ENCODE assay signal across 8 cellular contexts in the genomic region with DNA sequence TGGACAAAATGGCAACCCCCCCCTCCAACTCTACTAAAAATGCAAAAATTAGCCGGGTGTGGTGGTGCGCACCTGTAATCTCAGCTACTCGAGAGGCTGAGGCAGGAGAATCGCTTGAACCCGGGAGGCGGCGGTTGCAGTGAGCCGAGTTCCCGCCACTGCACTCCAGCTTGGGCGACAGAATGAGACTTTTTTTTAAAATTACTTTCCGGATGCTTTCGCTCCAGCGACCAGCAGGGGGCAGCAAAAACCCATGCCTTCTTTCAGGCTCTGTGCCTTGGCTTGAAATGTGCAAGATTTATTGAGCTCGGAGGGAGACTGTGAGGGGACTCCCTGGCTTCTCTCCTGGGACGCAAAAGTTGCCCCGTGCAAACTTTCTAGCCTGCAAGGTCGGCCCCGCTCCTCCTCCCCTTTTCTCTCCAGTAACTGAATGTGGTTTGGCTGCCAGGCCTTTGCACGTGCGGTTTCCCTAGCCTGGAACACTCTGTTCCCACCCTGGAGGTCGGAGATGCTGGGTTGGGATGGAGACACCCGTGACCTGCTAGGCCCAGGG.
DNase-seq lines count a peak whose midpoint lies in the region; ATAC-seq, FAIRE-seq and TF ChIP-seq lines count a peak whose summit lies in the region.

No MANE protein-coding gene starts in this region.

- DNase-seq in AG10803 (ENCODE audit: low read depth) (peak; percentile 33), GM20000 (ENCODE audit: low spot score) (peak; percentile 85), NCI-H748 treated with DMSO at 0.1 percent for 48 hours (lab: John Stamatoyannopoulos, UW) (peak; percentile 24), endothelial cell of umbilical vein (ENCODE audit: low read depth, low spot score) (peak; percentile 71), mucosa of descending colon (peak in 2 of 3 donors; percentile 80 to 82)
- peak; percentile 26 to 82 (median 78) for DNase-seq in activated CD8-positive, alpha-beta memory T cell treated with anti-CD3 and anti-CD28 coated beads for 48 hours (ENCODE audit: low read depth in 2 of 3, low spot score in 2 of 3)
- peak; percentile 50 to 74 for DNase-seq in stimulated activated CD8-positive, alpha-beta memory T cell treated with anti-CD3 and anti-CD28 coated beads, Interleukin-4, amount 100 ng/mL, for 4 hours (ENCODE audit: low read depth in 2 of 2, low spot score in 1 of 2)

- H3K36me3 ChIP-seq in endothelial cell of umbilical vein (ENCODE audit: control insufficient read depth in 2 of 2, extremely low read depth in 1 of 2, insufficient read depth in 2 of 2, low read length in 2 of 2) (no peaks in the 10 kb centered on the region), mucosa of descending colon (ENCODE audit: low read depth) (no peaks in the 10 kb centered on the region)

- TF ChIP-seq POLR2A in endothelial cell of umbilical vein (IDR thresholded peaks at IDR 0.05; ENCODE audit: low read depth, low read length), result no peak

- no peaks in the 10 kb centered on the region for H3K27me3 ChIP-seq in endothelial cell of umbilical vein (ENCODE audit: control insufficient read depth in 2 of 2, insufficient read depth in 2 of 2, low read length in 2 of 2)

- intact Hi-C loops in endothelial cell of umbilical vein (cut with micrococcal nuclease), result loop anchor here (1.0 to 5.0 kb wide), 2 partner anchors 167 to 180 kb away; no protein-coding TSS in a partner anchor
- intact Hi-C loops in mucosa of descending colon (cut with DNase I, micrococcal nuclease), result loop anchor here (5.0 kb wide), 1 partner anchor 167 kb away; no protein-coding TSS in a partner anchor

- H3K9me3 ChIP-seq in endothelial cell of umbilical vein (replicated peaks; ENCODE audit: control insufficient read depth, insufficient read depth, low read length) (no peaks in the 10 kb centered on the region), mucosa of descending colon (peaks cover 6% of the 10 kb centered on the region)

- POLR2A ChIA-PET in endothelial cell of umbilical vein (lab: Charles Lee), result no interaction called here

- TF ChIP-seq CTCF in AG10803 (conservative IDR thresholded peaks at IDR 0.05; ENCODE audit: low read length) (peak; percentile 83), GM20000 (IDR thresholded peaks at IDR 0.05; ENCODE audit: extremely low read depth, missing control alignments) (peak; percentile 65), endothelial cell of umbilical vein (IDR thresholded peaks at IDR 0.05; ENCODE audit: extremely low read depth in 1 of 2, insufficient read depth in 1 of 2, low read depth in 1 of 2, low read length in 2 of 2) (peak; percentile 66 to 77), mucosa of descending colon (IDR thresholded peaks at IDR 0.05) (peak; percentile 83)

- peak; percentile 88 for FAIRE-seq in endothelial cell of umbilical vein (lab: Jason Lieb, UNC)

- no peak overlapping the region for H2AFZ ChIP-seq in endothelial cell of umbilical vein (ENCODE audit: low read depth, low read length)

- H3K9ac ChIP-seq in endothelial cell of umbilical vein (replicated peaks; ENCODE audit: extremely low read depth, insufficient read depth, low read length), result no peak overlapping the region

- CTCF ChIA-PET in endothelial cell of umbilical vein (lab: Charles Lee), result interaction anchor here (0.5 to 5.0 kb wide), 45 partner anchors 9 to 401 kb away, joined by 3 to 147 read pairs (median 4); a partner anchor contains a TSS

- H4K20me1 ChIP-seq in endothelial cell of umbilical vein (replicated peaks; ENCODE audit: control insufficient read depth, extremely low read depth, insufficient read depth, low read length), result no peaks in the 10 kb centered on the region

- H3K4me3 ChIP-seq in AG10803 (ENCODE audit: low read length) (no peak overlapping the region), endothelial cell of umbilical vein (replicated peaks in 1 of 3; ENCODE audit: insufficient read depth in 1 of 3, low read depth in 1 of 3, low read length in 3 of 3) (no peak overlapping the region), mucosa of descending colon (no peak overlapping the region)

- H3K4me2 ChIP-seq in endothelial cell of umbilical vein (ENCODE audit: insufficient read depth, low read length), result no peak overlapping the region

- H3K79me2 ChIP-seq in endothelial cell of umbilical vein (ENCODE audit: control insufficient read depth, insufficient read depth, low read length), result no peaks in the 10 kb centered on the region

- no peaks in the 10 kb centered on the region for H3K9me1 ChIP-seq in endothelial cell of umbilical vein (replicated peaks; ENCODE audit: control insufficient read depth, extremely low read depth, insufficient read depth, low read length)

- no TSS peak for BruUV-seq in endothelial cell of umbilical vein (replicated peaks; lab: Mats Ljungman, UMichigan)

- ATAC-seq in mucosa of descending colon (peak; percentile 85), HG03135 (IDR thresholded peaks at IDR 0.05; ENCODE audit: unreplicated experiment) (no peak)

- no peak overlapping the region for H3K27ac ChIP-seq in endothelial cell of umbilical vein (ENCODE audit: insufficient read depth, low read depth, low read length)

- H3K4me1 ChIP-seq in endothelial cell of umbilical vein (ENCODE audit: control insufficient read depth, extremely low read depth, insufficient read depth, low read length) (no peaks in the 10 kb centered on the region), mucosa of descending colon (ENCODE audit: low read depth) (peaks cover 6% of the 10 kb centered on the region)

- dilution Hi-C loops in endothelial cell of umbilical vein (cut with MboI; ENCODE audit: extremely low pct_ligation_motif_present, low sequenced_read_pairs), result no loop called here

TF ChIP-seq in endothelial cell of umbilical vein, 7 proteins besides CTCF, POLR2A, EP300 and RAD21:
- no peak for TF ChIP-seq EZH2 (IDR thresholded peaks at IDR 0.05; ENCODE audit: borderline replicate concordance, low read depth, low read length, severe bottlenecking)
- TF ChIP-seq MYC (IDR thresholded peaks at IDR 0.05; ENCODE audit: low read depth, low read length), result no peak
- TF ChIP-seq GATA2 (IDR thresholded peaks at IDR 0.05; ENCODE audit: insufficient read depth, insufficient read length, low read depth, low read length), result no peak
- TF ChIP-seq FOS (IDR thresholded peaks at IDR 0.05; ENCODE audit: borderline replicate concordance, insufficient read depth, low read length), result no peak
- TF ChIP-seq, protein P1, sequence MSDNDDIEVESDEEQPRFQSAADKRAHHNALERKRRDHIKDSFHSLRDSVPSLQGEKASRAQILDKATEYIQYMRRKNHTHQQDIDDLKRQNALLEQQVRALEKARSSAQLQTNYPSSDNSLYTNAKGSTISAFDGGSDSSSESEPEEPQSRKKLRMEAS (IDR thresholded peaks at IDR 0.05; ENCODE audit: insufficient read depth, insufficient read length), result no peak
- no peak for TF ChIP-seq POLR2AphosphoS5 (IDR thresholded peaks at IDR 0.05; ENCODE audit: insufficient read depth, low read depth, low read length)
TF ChIP-seq in endothelial cell of umbilical vein: peak in this region for 0.

Comparison
In these comparisons a context has a peak if more than half of its experiments do, and no peak if none do; other contexts are left out.
1. DNase-seq: peak in every context shown above with its lines; median percentile 85 in GM20000; 81 in mucosa of descending colon; 78 in activated CD8-positive, alpha-beta memory T cell treated with anti-CD3 and anti-CD28 coated beads for 48 hours; 71 in endothelial cell of umbilical vein; 62 in stimulated activated CD8-positive, alpha-beta memory T cell treated with anti-CD3 and anti-CD28 coated beads, Interleukin-4, amount 100 ng/mL, for 4 hours; 33 in AG10803; 24 in NCI-H748 treated with DMSO at 0.1 percent for 48 hours.